ENCODE assay signal across 15 cellular contexts in the genomic region with DNA sequence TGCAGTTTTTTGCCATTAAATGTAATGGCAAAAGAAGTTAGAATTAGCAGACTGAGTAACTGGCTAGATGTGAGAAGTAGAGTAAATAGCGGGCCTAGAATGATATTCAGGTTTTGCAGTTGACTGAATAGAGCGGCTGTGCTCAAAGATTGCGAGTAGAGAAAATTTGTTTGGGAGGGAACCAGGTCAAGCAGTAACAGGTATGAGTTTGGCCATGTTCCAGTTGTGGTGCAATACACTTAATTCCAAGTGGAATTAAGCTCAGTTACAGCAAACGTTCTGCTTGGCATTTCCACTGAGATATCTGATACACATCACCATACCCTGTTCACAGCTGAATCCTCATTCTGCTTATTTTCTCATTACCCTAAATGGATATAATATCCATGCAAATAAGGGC.
"Had no signal": no experiment of that assay in that cellular context is flagged by ENCODE, and none has a peak within 500 bp of the region (broad histone marks: within the 10 kb centered on the region; RNA-seq: fewer than 3 reads in every experiment).

No MANE protein-coding gene starts in this region.

- H3K27ac Mint-ChIP-seq: activated naive CD8-positive, alpha-beta T cell treated with anti-CD3 and anti-CD28 coated beads for 36 hours; effector memory CD8-positive, alpha-beta T cell; memory B cell; stimulated activated naive B cell treated with anti-CD40 and anti-IgM and Interleukin-4, amounts not matched to agents 10 μg/mL and 1 μg/mL and 100 μg/mL, for 72 hours had no signal

- H3K4me3 Mint-ChIP-seq: activated naive CD8-positive, alpha-beta T cell treated with anti-CD3 and anti-CD28 coated beads for 36 hours; effector memory CD8-positive, alpha-beta T cell; memory B cell; stimulated activated naive B cell treated with anti-CD40 and anti-IgM and Interleukin-4, amounts not matched to agents 10 μg/mL and 1 μg/mL and 100 μg/mL, for 72 hours had no signal

- ATAC-seq: effector memory CD8-positive, alpha-beta T cell; stimulated activated naive B cell treated with anti-CD40 and anti-IgM and Interleukin-4, amounts not matched to agents 10 μg/mL and 1 μg/mL and 100 μg/mL, for 72 hours had no signal

- H3K4me1 ChIP-seq: left ventricle myocardium inferior had no signal

- H3K27ac ChIP-seq: left ventricle myocardium inferior had no signal

- H3K36me3 ChIP-seq: left ventricle myocardium inferior had no signal

- H3K36me3 Mint-ChIP-seq: activated naive CD8-positive, alpha-beta T cell treated with anti-CD3 and anti-CD28 coated beads for 36 hours; memory B cell; stimulated activated naive B cell treated with anti-CD40 and anti-IgM and Interleukin-4, amounts not matched to agents 10 μg/mL and 1 μg/mL and 100 μg/mL, for 72 hours had no signal

- DNase-seq: activated CD4-positive, alpha-beta T cell treated with anti-CD3 and anti-CD28 coated beads, Interleukin-2, amount 50 U/mL, for 4 hours; activated naive CD4-positive, alpha-beta T cell; activated naive CD8-positive, alpha-beta T cell treated with anti-CD3 and anti-CD28 coated beads for 36 hours; amniotic stem cell; caudate nucleus; effector memory CD8-positive, alpha-beta T cell; foreskin melanocyte; glutamatergic neuron; hippocampal formation; left ventricle myocardium inferior; occipital lobe; stimulated activated naive B cell treated with anti-CD40 and anti-IgM and Interleukin-4, amounts not matched to agents 10 μg/mL and 1 μg/mL and 100 μg/mL, for 72 hours had no signal

- H3K4me3 ChIP-seq: left ventricle myocardium inferior had no signal

- H3K27me3 Mint-ChIP-seq: activated naive CD8-positive, alpha-beta T cell treated with anti-CD3 and anti-CD28 coated beads for 36 hours; effector memory CD8-positive, alpha-beta T cell; memory B cell; stimulated activated naive B cell treated with anti-CD40 and anti-IgM and Interleukin-4, amounts not matched to agents 10 μg/mL and 1 μg/mL and 100 μg/mL, for 72 hours had no signal

- H3K4me1 Mint-ChIP-seq: activated naive CD8-positive, alpha-beta T cell treated with anti-CD3 and anti-CD28 coated beads for 36 hours; memory B cell; stimulated activated naive B cell treated with anti-CD40 and anti-IgM and Interleukin-4, amounts not matched to agents 10 μg/mL and 1 μg/mL and 100 μg/mL, for 72 hours had no signal

- FAIRE-seq: TTC549, urothelium cell line had no signal
